In the genomic region with DNA sequence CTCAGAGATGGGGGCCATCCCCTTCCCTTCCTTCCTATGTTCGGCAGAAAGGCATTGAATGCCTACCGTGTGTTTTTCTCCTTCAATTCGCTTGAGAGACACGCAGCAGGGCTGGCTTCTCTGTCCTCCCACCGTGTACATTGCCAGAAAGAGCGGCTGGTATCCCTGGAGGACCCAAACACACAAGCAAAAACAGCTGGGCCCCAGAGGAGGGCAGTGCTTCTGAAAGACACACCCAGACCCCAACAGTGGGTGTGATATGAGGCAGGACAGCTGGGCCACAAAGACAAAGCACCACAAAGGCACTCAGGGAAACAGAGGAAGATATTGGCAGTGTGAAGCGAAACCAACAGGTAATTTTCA, we compare ENCODE assay signal across 17 cellular contexts.
DNase-seq lines count a peak whose midpoint lies in the region; ATAC-seq, FAIRE-seq and TF ChIP-seq lines count a peak whose summit lies in the region.
"Had no signal": no experiment of that assay in that cellular context is flagged by ENCODE, and none has a peak within 500 bp of the region (broad histone marks: within the 10 kb centered on the region; RNA-seq: fewer than 3 reads in every experiment).

No MANE protein-coding gene starts in this region.

- H3K4ac ChIP-seq in IMR-90 (ENCODE audit: low read depth, low read length) = no peak overlapping the region

- dilution Hi-C loops in IMR-90 (cut with HindIII; ENCODE audit: low sequenced_read_pairs, unreplicated experiment) = no loop called here

- 44% methylated on average over 6 of the region's 7 CpGs; no CpG with 5 or more reads in 1 of the 2 experiments for WGBS in IMR-90 (ENCODE audit: extremely low coverage in 2 of 2, insufficient read length in 1 of 2), 2 experiments
- 75% methylated on average over 7 of the region's 7 CpGs for WGBS in hepatocyte (ENCODE audit: low lambda C conversion rate, missing lambda C conversion rate)
- 66% methylated on average over 7 of the region's 7 CpGs for WGBS in smooth muscle cell (ENCODE audit: low lambda C conversion rate)

- H3K4me2 ChIP-seq in IMR-90 (ENCODE audit: low read depth, low read length) (no peak overlapping the region), hepatocyte (peak overlapping the region; percentile 34), smooth muscle cell (peak overlapping the region; percentile 29)

- peaks cover 6% of the 10 kb centered on the region for H3K9me1 ChIP-seq in IMR-90 (ENCODE audit: insufficient read depth, low read length)

- no peak overlapping the region for H4K8ac ChIP-seq in IMR-90 (ENCODE audit: low read depth in 2 of 2, low read length in 2 of 2)

- H3K9me2 ChIP-seq in hepatocyte (replicated peaks; ENCODE audit: insufficient read depth) = no peaks in the 10 kb centered on the region

- no peak overlapping the region for H3K14ac ChIP-seq in IMR-90 (replicated peaks; ENCODE audit: low read depth, low read length)

- H3K9me3 ChIP-seq in IMR-90 (ENCODE audit: control insufficient read depth, insufficient read depth, low read length) (no peaks in the 10 kb centered on the region), hepatocyte (ENCODE audit: low read depth) (no peaks in the 10 kb centered on the region), smooth muscle cell (replicated peaks; ENCODE audit: low read depth) (no peaks in the 10 kb centered on the region)
- H3K9me3 ChIP-seq: neutrophil, Peyer's patch had no signal

- no TSS peak for BruUV-seq in IMR-90 (replicated peaks; lab: Mats Ljungman, UMichigan)

- H2BK20ac ChIP-seq in IMR-90 (ENCODE audit: low read depth, low read length) = no peak overlapping the region

- H3K23ac ChIP-seq in IMR-90 (ENCODE audit: low read depth, low read length) = no peak overlapping the region

- CTCF ChIA-PET in IMR-90 (lab: Yijun Ruan, JAX) = no interaction called here

- H2BK15ac ChIP-seq in IMR-90 (ENCODE audit: low read depth, low read length) = no peak overlapping the region

- H2AK5ac ChIP-seq in IMR-90 (ENCODE audit: low read depth, low read length) = no peak overlapping the region

- H3K36me3 ChIP-seq in IMR-90 (ENCODE audit: control insufficient read depth, insufficient read depth, low read length) = peaks cover 4% of the 10 kb centered on the region; the same call in 1 of the 2 replicates
- H3K36me3 ChIP-seq in hepatocyte (replicated peaks; ENCODE audit: insufficient read depth, low read depth) = no peaks in the 10 kb centered on the region
- H3K36me3 ChIP-seq in smooth muscle cell (ENCODE audit: low read depth) = no peaks in the 10 kb centered on the region
- H3K36me3 ChIP-seq: Peyer's patch had no signal

- POLR2A ChIA-PET in IMR-90 (lab: Charles Lee; ENCODE audit: unreplicated experiment) = no interaction called here

- H2AK9ac ChIP-seq in IMR-90 (replicated peaks; ENCODE audit: low read depth, low read length, poor library complexity) = no peak overlapping the region

- H3K27ac ChIP-seq in IMR-90 (ENCODE audit: insufficient read depth, low read length) (no peak overlapping the region), hepatocyte (peak overlapping the region; percentile 94), smooth muscle cell (ENCODE audit: low read depth) (peak overlapping the region; percentile 95)
- H3K27ac ChIP-seq: neutrophil had no signal

- peaks cover 15% of the 10 kb centered on the region for H3F3A ChIP-seq in smooth muscle cell (ENCODE audit: low read depth)

- peaks cover 0 to 16% of the 10 kb centered on the region in 2 experiments; a peak in 3 of 4 replicates for H3K79me1 ChIP-seq in IMR-90 (ENCODE audit: low read depth in 1 of 2, low read length in 2 of 2)

- no peak overlapping the region for H3K4me3 ChIP-seq in IMR-90 (ENCODE audit: insufficient read depth, low read depth, low read length)
- H3K4me3 ChIP-seq in choroid plexus epithelial cell (ENCODE audit: low read depth, low read length) = no peak overlapping the region
- no peak overlapping the region for H3K4me3 ChIP-seq in hepatocyte
- no peak overlapping the region for H3K4me3 ChIP-seq in smooth muscle cell
- H3K4me3 ChIP-seq: Peyer's patch had no signal

- no peak for FAIRE-seq in frontal cortex (lab: Jason Lieb, UNC)
- FAIRE-seq: GM12892 had no signal

- no peaks in the 10 kb centered on the region for H4K20me1 ChIP-seq in IMR-90 (ENCODE audit: insufficient read depth, low read length)
- H4K20me1 ChIP-seq in hepatocyte (ENCODE audit: insufficient read depth, poor library complexity, severe bottlenecking) = no peaks in the 10 kb centered on the region
- no peaks in the 10 kb centered on the region for H4K20me1 ChIP-seq in smooth muscle cell (ENCODE audit: low read depth)

- H2BK5ac ChIP-seq in IMR-90 (ENCODE audit: low read depth, low read length, poor library complexity, severe bottlenecking) = no peak overlapping the region

- H3K18ac ChIP-seq in IMR-90 (ENCODE audit: low read depth, low read length) = no peak overlapping the region

- TF ChIP-seq RAD21 in IMR-90 (IDR thresholded peaks at IDR 0.05; ENCODE audit: low read length) = no peak

- TF ChIP-seq CTCF in IMR-90 (conservative IDR thresholded peaks at IDR 0.05; ENCODE audit: low read depth, low read length) = no peak
- no peak for TF ChIP-seq CTCF in choroid plexus epithelial cell (conservative IDR thresholded peaks at IDR 0.05; ENCODE audit: low read depth, low read length)
- TF ChIP-seq CTCF in hepatocyte (IDR thresholded peaks at IDR 0.05; ENCODE audit: poor library complexity) = no peak
- TF ChIP-seq CTCF in smooth muscle cell (IDR thresholded peaks at IDR 0.05; ENCODE audit: borderline replicate concordance, insufficient read depth, poor library complexity, severe bottlenecking) = no peak

- peaks cover 6% of the 10 kb centered on the region for H3K4me1 ChIP-seq in IMR-90 (ENCODE audit: control insufficient read depth, insufficient read depth, low read length)
- peaks cover 19% of the 10 kb centered on the region for H3K4me1 ChIP-seq in hepatocyte (ENCODE audit: insufficient read depth)
- peaks cover 10% of the 10 kb centered on the region for H3K4me1 ChIP-seq in smooth muscle cell (ENCODE audit: low read depth)
- H3K4me1 ChIP-seq: Peyer's patch had no signal

- H3K79me2 ChIP-seq in hepatocyte (no peaks in the 10 kb centered on the region), smooth muscle cell (ENCODE audit: low read depth) (peaks cover 7% of the 10 kb centered on the region)

- H4K91ac ChIP-seq in IMR-90 (ENCODE audit: insufficient read depth, low read depth, low read length) = no peak overlapping the region

- DNase-seq in IMR-90 (no peak), choroid plexus epithelial cell (ENCODE audit: low read depth) (peak; percentile 17), hepatocyte (ENCODE audit: low spot score) (no peak), smooth muscle cell (lab: John Stamatoyannopoulos, UW; ENCODE audit: unreplicated experiment) (no peak), frontal cortex (ENCODE audit: low spot score in 2 of 2) (no peak), H4 (ENCODE audit: low spot score) (no peak)
- DNase-seq: activated CD4-positive, alpha-beta T cell treated with anti-CD3 and anti-CD28 coated beads, Interleukin-2, amount 10 ng/mL, durations not matched to agents 24 days and 14 days; activated CD8-positive, alpha-beta memory T cell treated with anti-CD3 and anti-CD28 coated beads, Interleukin-2, amount 50 U/mL, for 4 hours; activated gamma-delta T cell; GF-D8; NCI-H1105 treated with DMSO at 0.1 percent for 48 hours; retina; stimulated activated CD4-positive, alpha-beta T cell treated with anti-CD3 and anti-CD28 coated beads, Interleukin-2, amount 100 ng/mL, for 24 hours had no signal

- H3K27me3 ChIP-seq in IMR-90 (ENCODE audit: control insufficient read depth, insufficient read depth, low read length) = no peaks in the 10 kb centered on the region
- H3K27me3 ChIP-seq in hepatocyte = no peaks in the 10 kb centered on the region
- no peaks in the 10 kb centered on the region for H3K27me3 ChIP-seq in smooth muscle cell (ENCODE audit: low read depth)
- H3K27me3 ChIP-seq: neutrophil, Peyer's patch had no signal

- no peak overlapping the region for H4K5ac ChIP-seq in IMR-90 (ENCODE audit: low read depth, low read length)

- intact Hi-C loops in IMR-90 (cut with micrococcal nuclease) = no loop called here

- TF ChIP-seq POLR2A in IMR-90 (IDR thresholded peaks at IDR 0.05; ENCODE audit: low read depth, low read length) = no peak

- H3K9ac ChIP-seq in IMR-90 (ENCODE audit: low read depth, low read length) = no peak overlapping the region
- peak overlapping the region; percentile 88 for H3K9ac ChIP-seq in smooth muscle cell (ENCODE audit: low read depth)

- in situ Hi-C loops in IMR-90 (cut with MboI; ENCODE audit: low sequenced_read_pairs) = no loop called here

- H2AFZ ChIP-seq in IMR-90 (replicated peaks; ENCODE audit: low read length, poor library complexity) (peak overlapping the region; percentile 27), hepatocyte (no peak overlapping the region), smooth muscle cell (ENCODE audit: low read depth) (no peak overlapping the region)

- H3K56ac ChIP-seq in IMR-90 (ENCODE audit: extremely low read depth, insufficient read depth, low read length) = no peak overlapping the region

- ATAC-seq in IMR-90 (ENCODE audit: low read depth) (no peak), GM19452 (IDR thresholded peaks at IDR 0.05; ENCODE audit: unreplicated experiment) (no peak)

- H2BK120ac ChIP-seq in IMR-90 (ENCODE audit: low read depth, low read length) = no peak overlapping the region

TF ChIP-seq in IMR-90, 13 proteins besides CTCF, POLR2A, EP300 and RAD21 (continues in another document):
- TF ChIP-seq CHD1 (IDR thresholded peaks at IDR 0.05; ENCODE audit: low read depth, low read length) (no peak), MXI1 (IDR thresholded peaks at IDR 0.05; ENCODE audit: borderline replicate concordance, low read depth, low read length) (no peak), SMC3 (IDR thresholded peaks at IDR 0.05; ENCODE audit: low read depth, low read length) (no peak), NFE2L2 (IDR thresholded peaks at IDR 0.05; ENCODE audit: low read depth, low read length) (no peak), MAZ (IDR thresholded peaks at IDR 0.05; ENCODE audit: borderline replicate concordance, low read depth, low read length) (no peak), CEBPB (IDR thresholded peaks at IDR 0.05; ENCODE audit: low read depth, low read length) (no peak), RFX5 (IDR thresholded peaks at IDR 0.05; ENCODE audit: low read depth, low read length) (no peak)
- TF ChIP-seq, protein P1, sequence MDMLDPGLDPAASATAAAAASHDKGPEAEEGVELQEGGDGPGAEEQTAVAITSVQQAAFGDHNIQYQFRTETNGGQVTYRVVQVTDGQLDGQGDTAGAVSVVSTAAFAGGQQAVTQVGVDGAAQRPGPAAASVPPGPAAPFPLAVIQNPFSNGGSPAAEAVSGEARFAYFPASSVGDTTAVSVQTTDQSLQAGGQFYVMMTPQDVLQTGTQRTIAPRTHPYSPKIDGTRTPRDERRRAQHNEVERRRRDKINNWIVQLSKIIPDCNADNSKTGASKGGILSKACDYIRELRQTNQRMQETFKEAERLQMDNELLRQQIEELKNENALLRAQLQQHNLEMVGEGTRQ (IDR thresholded peaks at IDR 0.05; ENCODE audit: low read depth, low read length) = no peak
